In genomic region chr13:79128158-79128557, GRCh38 we compare ENCODE assay signal across 10 cellular contexts.
DNase-seq lines count a peak whose midpoint lies in the region; ATAC-seq, FAIRE-seq and TF ChIP-seq lines count a peak whose summit lies in the region.
"Had no signal": no experiment of that assay in that cellular context is flagged by ENCODE, and none has a peak within 500 bp of the region (broad histone marks: within the 10 kb centered on the region; RNA-seq: fewer than 3 reads in every experiment).

No MANE protein-coding gene starts in this region.

- no peak for TF ChIP-seq CTCF in epithelial cell of proximal tubule (conservative IDR thresholded peaks at IDR 0.05; ENCODE audit: low read depth, low read length)

- no peak overlapping the region for H3K4me3 ChIP-seq in epithelial cell of proximal tubule (ENCODE audit: low read depth, low read length)

- ATAC-seq in HG03442 (IDR thresholded peaks at IDR 0.05; ENCODE audit: unreplicated experiment) (peak; percentile 77), HG02798 (IDR thresholded peaks at IDR 0.05; ENCODE audit: poor library complexity, unreplicated experiment) (no peak), HG03520 (IDR thresholded peaks at IDR 0.05; ENCODE audit: unreplicated experiment) (no peak), GM19324 (IDR thresholded peaks at IDR 0.05; ENCODE audit: low FRiP score, unreplicated experiment) (no peak)

- DNase-seq in AML-193 (lab: John Stamatoyannopoulos, UW), result peak; percentile 60 to 63
- DNase-seq in RCC 7860 (ENCODE audit: low spot score), result peak; percentile 76
- peak; percentile 55 for DNase-seq in epithelial cell of proximal tubule (ENCODE audit: low read depth)
- no peak for DNase-seq in activated gamma-delta T cell (lab: John Stamatoyannopoulos, UW)
- DNase-seq: activated CD4-positive, alpha-beta memory T cell treated with anti-CD3 and anti-CD28 coated beads, Interleukin-2, amount 10 ng/mL, durations not matched to agents 7 days and 5 days; stimulated activated CD4-positive, alpha-beta T cell treated with anti-CD3 and anti-CD28 coated beads, Interleukin-12 subunit alpha, Interleukin-12 subunit beta, amount 100 ng/mL, for 4 hours had no signal

- FAIRE-seq in RCC 7860 (lab: Jason Lieb, UNC), result peak; percentile 83
